In the genomic region with DNA sequence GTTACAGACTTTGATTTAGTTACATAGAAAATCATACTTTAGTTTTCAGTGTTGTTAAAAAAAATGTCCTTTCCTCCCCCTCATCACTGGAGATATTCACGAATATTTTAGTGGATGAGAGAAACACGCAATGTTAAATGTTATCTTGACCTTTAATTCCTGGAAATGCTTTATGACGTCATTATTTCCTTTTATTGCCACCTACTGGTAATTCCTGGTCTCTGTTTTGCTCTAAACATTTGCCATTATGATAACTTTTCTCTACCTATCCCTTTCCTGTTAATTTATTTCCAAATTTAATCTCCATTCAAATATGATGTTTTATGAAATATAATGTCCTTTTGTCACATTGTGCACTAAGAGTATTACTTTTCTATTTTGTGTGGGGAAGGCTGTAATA, we compare ENCODE assay signal across 11 cellular contexts.
DNase-seq lines count a peak whose midpoint lies in the region; ATAC-seq and TF ChIP-seq lines count a peak whose summit lies in the region.
"Had no signal": no experiment of that assay in that cellular context is flagged by ENCODE, and none has a peak within 500 bp of the region (broad histone marks: within the 10 kb centered on the region; RNA-seq: fewer than 3 reads in every experiment).

No MANE protein-coding gene starts in this region.

- no peak overlapping the region for H3K27ac ChIP-seq in endodermal cell (ENCODE audit: low read depth, low read length)

- H3K9ac ChIP-seq in endodermal cell (ENCODE audit: extremely low read depth, low read length, poor library complexity, severe bottlenecking) = no peak overlapping the region

- H3K27me3 ChIP-seq in endodermal cell (ENCODE audit: control insufficient read depth, insufficient read depth, low read length, poor library complexity, severe bottlenecking) = peaks cover 26% of the 10 kb centered on the region

- H3K9me3 Mint-ChIP-seq in activated naive CD4-positive, alpha-beta T cell treated with anti-CD3 and anti-CD28 coated beads, Interleukin-2, amount 50 U/mL, for 24 hours = no peaks in the 10 kb centered on the region
- H3K9me3 Mint-ChIP-seq in endodermal cell (no peaks in the 10 kb centered on the region), immature natural killer cell (peaks cover 0 to 9% (median 0%) of the 10 kb centered on the region in 6 donors)
- no peaks in the 10 kb centered on the region for H3K9me3 Mint-ChIP-seq in stimulated activated effector memory CD8-positive, alpha-beta T cell treated with anti-CD3 and anti-CD28 coated beads, Interleukin-12 subunit alpha, Interleukin-12 subunit beta, amount 100 ng/mL, for 72 hours
- H3K9me3 Mint-ChIP-seq: CD4-positive, CD25-positive, alpha-beta regulatory T cell had no signal

- H3K27ac Mint-ChIP-seq in activated naive CD4-positive, alpha-beta T cell treated with anti-CD3 and anti-CD28 coated beads, Interleukin-2, amount 50 U/mL, for 24 hours = peak overlapping the region; percentile 36
- H3K27ac Mint-ChIP-seq in endodermal cell (no peak overlapping the region), immature natural killer cell (no peak overlapping the region)
- peak overlapping the region; percentile 30 for H3K27ac Mint-ChIP-seq in stimulated activated effector memory CD8-positive, alpha-beta T cell treated with anti-CD3 and anti-CD28 coated beads, Interleukin-12 subunit alpha, Interleukin-12 subunit beta, amount 100 ng/mL, for 72 hours

- peaks cover 27% of the 10 kb centered on the region for H3K4me1 Mint-ChIP-seq in activated naive CD4-positive, alpha-beta T cell treated with anti-CD3 and anti-CD28 coated beads, Interleukin-2, amount 50 U/mL, for 24 hours
- H3K4me1 Mint-ChIP-seq in endodermal cell (peaks cover 5% of the 10 kb centered on the region), immature natural killer cell (peaks cover 5 to 8% of the 10 kb centered on the region in 2 donors)
- H3K4me1 Mint-ChIP-seq in stimulated activated effector memory CD8-positive, alpha-beta T cell treated with anti-CD3 and anti-CD28 coated beads, Interleukin-12 subunit alpha, Interleukin-12 subunit beta, amount 100 ng/mL, for 72 hours = peaks cover 18% of the 10 kb centered on the region

- peaks cover 2% of the 10 kb centered on the region for H3K4me1 ChIP-seq in endodermal cell (ENCODE audit: control insufficient read depth, insufficient read depth, low read length)

- H3K4me3 ChIP-seq in endodermal cell (ENCODE audit: low read length) = no peak overlapping the region

- H3K9me3 ChIP-seq in endodermal cell (ENCODE audit: control insufficient read depth, low read length) = no peaks in the 10 kb centered on the region

- no peaks in the 10 kb centered on the region for H3K27me3 Mint-ChIP-seq in activated naive CD4-positive, alpha-beta T cell treated with anti-CD3 and anti-CD28 coated beads, Interleukin-2, amount 50 U/mL, for 24 hours
- H3K27me3 Mint-ChIP-seq in endodermal cell (ENCODE audit: insufficient read depth) (no peaks in the 10 kb centered on the region), immature natural killer cell (ENCODE audit: low read depth in 3 of 3) (peaks cover 0 to 4% (median 2%) of the 10 kb centered on the region in 3 donors)
- H3K27me3 Mint-ChIP-seq: CD4-positive, CD25-positive, alpha-beta regulatory T cell had no signal

- ATAC-seq in stimulated activated effector memory CD8-positive, alpha-beta T cell treated with anti-CD3 and anti-CD28 coated beads, Interleukin-12 subunit alpha, Interleukin-12 subunit beta, amount 100 ng/mL, for 72 hours = no peak
- ATAC-seq in HG03159 (IDR thresholded peaks at IDR 0.05; ENCODE audit: unreplicated experiment) = no peak

- H3K4me3 Mint-ChIP-seq in activated naive CD4-positive, alpha-beta T cell treated with anti-CD3 and anti-CD28 coated beads, Interleukin-2, amount 50 U/mL, for 24 hours = peak overlapping the region; percentile 3
- H3K4me3 Mint-ChIP-seq in endodermal cell (no peak overlapping the region), immature natural killer cell (peak overlapping the region in 1 of 5 donors; percentile 14)
- no peak overlapping the region for H3K4me3 Mint-ChIP-seq in stimulated activated effector memory CD8-positive, alpha-beta T cell treated with anti-CD3 and anti-CD28 coated beads, Interleukin-12 subunit alpha, Interleukin-12 subunit beta, amount 100 ng/mL, for 72 hours
- H3K4me3 Mint-ChIP-seq: CD4-positive, CD25-positive, alpha-beta regulatory T cell had no signal

- no peak for DNase-seq in activated naive CD4-positive, alpha-beta T cell treated with anti-CD3 and anti-CD28 coated beads, Interleukin-2, amount 50 U/mL, for 16 hours
- DNase-seq in NAMALWA (ENCODE audit: low spot score) = peak; percentile 26
- no peak for DNase-seq in endodermal cell
- DNase-seq in stimulated activated effector memory CD8-positive, alpha-beta T cell treated with anti-CD3 and anti-CD28 coated beads, Interleukin-12 subunit alpha, Interleukin-12 subunit beta, amount 100 ng/mL, for 72 hours (ENCODE audit: low spot score in 2 of 2) = no peak
- no peak for DNase-seq in DMS153 treated with DMSO at 0.1 percent for 48 hours (lab: John Stamatoyannopoulos, UW; ENCODE audit: unreplicated experiment)
- no peak for DNase-seq in immature natural killer cell
- DNase-seq: effector memory CD4-positive, alpha-beta T cell; midbrain had no signal

- WGBS in endodermal cell (ENCODE audit: insufficient coverage in 1 of 2, insufficient read length in 1 of 2), 2 experiments = 30 to 73% methylated on average over 1 to 3 of the region's 3 CpGs

- TF ChIP-seq CTCF in endodermal cell (conservative IDR thresholded peaks at IDR 0.05) = peak; percentile 69

- H3K36me3 ChIP-seq in endodermal cell (ENCODE audit: control insufficient read depth, insufficient read depth, low read length) = no peaks in the 10 kb centered on the region

- H3K36me3 Mint-ChIP-seq in activated naive CD4-positive, alpha-beta T cell treated with anti-CD3 and anti-CD28 coated beads, Interleukin-2, amount 50 U/mL, for 24 hours = no peaks in the 10 kb centered on the region
- H3K36me3 Mint-ChIP-seq in endodermal cell (ENCODE audit: low read depth) (no peaks in the 10 kb centered on the region), immature natural killer cell (no peaks in the 10 kb centered on the region)
- no peaks in the 10 kb centered on the region for H3K36me3 Mint-ChIP-seq in stimulated activated effector memory CD8-positive, alpha-beta T cell treated with anti-CD3 and anti-CD28 coated beads, Interleukin-12 subunit alpha, Interleukin-12 subunit beta, amount 100 ng/mL, for 72 hours
- H3K36me3 Mint-ChIP-seq: CD4-positive, CD25-positive, alpha-beta regulatory T cell had no signal

Comparison
In these comparisons a context has a peak if more than half of its experiments do, and no peak if none do; other contexts are left out.
1. H3K27ac Mint-ChIP-seq: peak in activated naive CD4-positive, alpha-beta T cell treated with anti-CD3 and anti-CD28 coated beads, Interleukin-2, amount 50 U/mL, for 24 hours (single experiment) and stimulated activated effector memory CD8-positive, alpha-beta T cell treated with anti-CD3 and anti-CD28 coated beads, Interleukin-12 subunit alpha, Interleukin-12 subunit beta, amount 100 ng/mL, for 72 hours (single experiment); none in endodermal cell (single experiment) and immature natural killer cell (0 of 6).